22 cellular contexts compared by ENCODE assay signal in genomic region chr13:26433776-26434175, GRCh38.
A peak's percentile ranks its signal among the peaks of the same experiment; 100 is the strongest.
DNase-seq lines count a peak whose midpoint lies in the region; ATAC-seq and TF ChIP-seq lines count a peak whose summit lies in the region.
"Had no signal": no experiment of that assay in that cellular context is flagged by ENCODE, and none has a peak within 500 bp of the region (broad histone marks: within the 10 kb centered on the region; RNA-seq: fewer than 3 reads in every experiment).

No MANE protein-coding gene starts in this region.

- peaks cover 26% of the 10 kb centered on the region for H3K9me3 Mint-ChIP-seq in Caco-2 (ENCODE audit: unreplicated experiment)

- CTCF ChIA-PET in Caco-2 (lab: Charles Lee), result interaction anchor here (1.0 kb wide), 1 partner anchor 62 kb away, joined by 3 read pairs; no protein-coding TSS in a partner anchor

- BruUV-seq in Caco-2 (replicated peaks; lab: Mats Ljungman, UMichigan), result no TSS peak

- H3K9me3 ChIP-seq in stomach smooth muscle (ENCODE audit: control insufficient read depth in 2 of 2, low read length in 2 of 2) (peaks cover 5 to 20% of the 10 kb centered on the region in 2 donors), Caco-2 (peaks cover 25% of the 10 kb centered on the region)
- H3K9me3 ChIP-seq: BE2C had no signal

- H3K27ac Mint-ChIP-seq in Caco-2 (ENCODE audit: unreplicated experiment), result no peak overlapping the region
- H3K27ac Mint-ChIP-seq: CD14-positive monocyte; CD4-positive, alpha-beta memory T cell; CD4-positive, CD25-positive, alpha-beta regulatory T cell; CD8-positive, alpha-beta memory T cell had no signal

- H3K4me3 ChIP-seq in rectal smooth muscle tissue (ENCODE audit: low read length) (no peak overlapping the region), stomach smooth muscle (ENCODE audit: low read length in 2 of 2) (no peak overlapping the region), Caco-2 (ENCODE audit: low read depth, low read length) (no peak overlapping the region)
- H3K4me3 ChIP-seq: BLaER1, GM12878 had no signal

- no peaks in the 10 kb centered on the region for H3K36me3 ChIP-seq in rectal smooth muscle tissue (ENCODE audit: control insufficient read depth, insufficient read depth, low read length)
- no peaks in the 10 kb centered on the region for H3K36me3 ChIP-seq in stomach smooth muscle (ENCODE audit: control insufficient read depth in 2 of 2, insufficient read depth in 2 of 2, low read length in 2 of 2)
- no peaks in the 10 kb centered on the region for H3K36me3 ChIP-seq in Caco-2 (ENCODE audit: control insufficient read depth, insufficient read depth, low read length)
- H3K36me3 ChIP-seq: BE2C, BLaER1 had no signal

- H3K27ac ChIP-seq in rectal smooth muscle tissue (ENCODE audit: low read depth, low read length) (peak overlapping the region; percentile 72), stomach smooth muscle (ENCODE audit: low read length) (peak overlapping the region; percentile 1)
- H3K27ac ChIP-seq: BLaER1 had no signal

- no peak for ATAC-seq in left ventricle myocardium superior
- ATAC-seq: GM12878 had no signal

- H3K27me3 ChIP-seq in rectal smooth muscle tissue (ENCODE audit: control insufficient read depth, insufficient read depth, low read length) (no peaks in the 10 kb centered on the region), stomach smooth muscle (ENCODE audit: control insufficient read depth in 1 of 2, insufficient read depth in 2 of 2, low read length in 2 of 2) (no peaks in the 10 kb centered on the region), Caco-2 (replicated peaks; ENCODE audit: control insufficient read depth, insufficient read depth, low read length) (no peaks in the 10 kb centered on the region)
- H3K27me3 ChIP-seq: BE2C, BLaER1 had no signal

- no peaks in the 10 kb centered on the region for H3K4me1 Mint-ChIP-seq in Caco-2 (ENCODE audit: low read depth, unreplicated experiment)
- H3K4me1 Mint-ChIP-seq: CD14-positive monocyte; CD4-positive, alpha-beta memory T cell; CD4-positive, CD25-positive, alpha-beta regulatory T cell; CD8-positive, alpha-beta memory T cell had no signal

- H3K9ac ChIP-seq in rectal smooth muscle tissue (ENCODE audit: low read length) (no peak overlapping the region), stomach smooth muscle (ENCODE audit: low read length in 2 of 2) (peak overlapping the region in 1 of 2 donors; percentile 56)
- H3K9ac ChIP-seq: BLaER1 had no signal

- intact Hi-C loops in Caco-2 (cut with micrococcal nuclease; ENCODE audit: unreplicated experiment), result no loop called here
- intact Hi-C loops in left ventricle myocardium superior (cut with micrococcal nuclease), result no loop called here

- POLR2A ChIA-PET in Caco-2 (lab: Charles Lee), result no interaction called here

- no peaks in the 10 kb centered on the region for H3K36me3 Mint-ChIP-seq in Caco-2 (ENCODE audit: insufficient read depth, unreplicated experiment)
- H3K36me3 Mint-ChIP-seq: CD14-positive monocyte; CD4-positive, CD25-positive, alpha-beta regulatory T cell had no signal

- TF ChIP-seq CTCF in Caco-2 (IDR thresholded peaks at IDR 0.05; ENCODE audit: insufficient read depth in 1 of 2, low read depth in 1 of 2, low read length in 1 of 2, severe bottlenecking in 1 of 2, unreplicated experiment in 1 of 2), result no peak

- H3K4me3 Mint-ChIP-seq in Caco-2 (ENCODE audit: unreplicated experiment), result no peak overlapping the region
- H3K4me3 Mint-ChIP-seq: CD14-positive monocyte; CD4-positive, alpha-beta memory T cell; CD4-positive, CD25-positive, alpha-beta regulatory T cell; CD8-positive, alpha-beta memory T cell had no signal

- DNase-seq in cerebellum (ENCODE audit: low spot score), result no peak
- DNase-seq in Caco-2, result no peak
- DNase-seq in left ventricle myocardium superior, result no peak
- DNase-seq: 8988T; ACHN; BE2C; C1 segment of cervical spinal cord; CD4-positive, alpha-beta memory T cell; CD4-positive, CD25-positive, alpha-beta regulatory T cell; CD8-positive, alpha-beta memory T cell; DMS 273 treated with DMSO at 0.1 percent for 48 hours; DMS153; DMS53; DMS79; DND-41; EL; GDM1 had no signal

- no peaks in the 10 kb centered on the region for H3K27me3 Mint-ChIP-seq in Caco-2 (ENCODE audit: insufficient read depth, unreplicated experiment)

- H3K4me1 ChIP-seq in rectal smooth muscle tissue (ENCODE audit: control insufficient read depth, insufficient read depth, low read length) (peaks cover 15% of the 10 kb centered on the region), stomach smooth muscle (ENCODE audit: control insufficient read depth, insufficient read depth, low read length) (peaks cover 10% of the 10 kb centered on the region), Caco-2 (no peaks in the 10 kb centered on the region)
- H3K4me1 ChIP-seq: BE2C had no signal
